Comparison of ENCODE assay signal across 17 cellular contexts in genomic region chr7:53218730-53219504, GRCh38.
DNase-seq lines count a peak whose midpoint lies in the region; ATAC-seq, FAIRE-seq and TF ChIP-seq lines count a peak whose summit lies in the region.
"Had no signal": no experiment of that assay in that cellular context is flagged by ENCODE, and none has a peak within 500 bp of the region (broad histone marks: within the 10 kb centered on the region; RNA-seq: fewer than 3 reads in every experiment).

No MANE protein-coding gene starts in this region.

- TF ChIP-seq POLR2A in heart left ventricle (IDR thresholded peaks at IDR 0.05) = no peak
- TF ChIP-seq POLR2A in testis (IDR thresholded peaks at IDR 0.05) = no peak
- no peak for TF ChIP-seq POLR2A in GM12891 (IDR thresholded peaks at IDR 0.05; ENCODE audit: low read depth, low read length)

- H3K4me1 ChIP-seq in astrocyte (ENCODE audit: insufficient read depth, low read length) (no peaks in the 10 kb centered on the region), heart left ventricle (no peaks in the 10 kb centered on the region), mesodermal cell (ENCODE audit: control insufficient read depth, insufficient read depth, low read length, poor library complexity, severe bottlenecking) (no peaks in the 10 kb centered on the region), testis (no peaks in the 10 kb centered on the region), OCI-LY7 (ENCODE audit: insufficient read depth, low read length, poor library complexity, severe bottlenecking) (no peaks in the 10 kb centered on the region)
- H3K4me1 ChIP-seq: HAP-1 had no signal

- no peak overlapping the region for H3K27ac ChIP-seq in astrocyte (ENCODE audit: low read depth, low read length)
- H3K27ac ChIP-seq in heart left ventricle = peak overlapping the region in 1 of 12 donors; percentile 14
- H3K27ac ChIP-seq in mesodermal cell (ENCODE audit: low read depth, low read length, severe bottlenecking) = no peak overlapping the region
- no peak overlapping the region for H3K27ac ChIP-seq in testis
- H3K27ac ChIP-seq in OCI-LY7 (ENCODE audit: low read depth, low read length, poor library complexity, severe bottlenecking) = no peak overlapping the region

- intact Hi-C loops in heart left ventricle (cut with DNase I) = no loop called here
- intact Hi-C loops in testis (cut with DNase I; ENCODE audit: low total_unique reads) = no loop called here
- intact Hi-C loops in OCI-LY7 (cut with micrococcal nuclease; ENCODE audit: unreplicated experiment) = no loop called here

- POLR2A ChIA-PET in OCI-LY7 (lab: Charles Lee) = no interaction called here
- POLR2A ChIA-PET in naive thymus-derived CD8-positive, alpha-beta T cell (lab: Charles Lee) = no interaction called here

- H3K79me2 ChIP-seq in astrocyte (ENCODE audit: insufficient read depth, low read length) = no peaks in the 10 kb centered on the region
- H3K79me2 ChIP-seq in OCI-LY7 (ENCODE audit: insufficient read depth, low read depth, low read length) = no peaks in the 10 kb centered on the region

- H3K9me3 ChIP-seq in astrocyte (ENCODE audit: insufficient read depth, low read depth, low read length) (peaks cover 4% of the 10 kb centered on the region), heart left ventricle (peaks cover 0 to 24% (median 20%) of the 10 kb centered on the region in 12 donors), mesodermal cell (ENCODE audit: control insufficient read depth, low read length) (peaks cover 24% of the 10 kb centered on the region), testis (no peaks in the 10 kb centered on the region), OCI-LY7 (ENCODE audit: low read length) (peaks cover 5% of the 10 kb centered on the region; the same call in 1 of the 2 replicates)
- H3K9me3 ChIP-seq: HAP-1 had no signal

- peak overlapping the region; percentile 47 for H3K4me3 Mint-ChIP-seq in astrocyte (ENCODE audit: unreplicated experiment)
- H3K4me3 Mint-ChIP-seq in naive thymus-derived CD8-positive, alpha-beta T cell = no peak overlapping the region
- H3K4me3 Mint-ChIP-seq: activated naive CD8-positive, alpha-beta T cell; CD8-positive, alpha-beta memory T cell; immature natural killer cell had no signal

- CTCF ChIA-PET in OCI-LY7 (lab: Charles Lee; ENCODE audit: unreplicated experiment) = no interaction called here

- H3K4me1 Mint-ChIP-seq in astrocyte (ENCODE audit: low read depth, unreplicated experiment) = no peaks in the 10 kb centered on the region
- H3K4me1 Mint-ChIP-seq in naive thymus-derived CD8-positive, alpha-beta T cell = no peaks in the 10 kb centered on the region
- H3K4me1 Mint-ChIP-seq: CD8-positive, alpha-beta memory T cell; immature natural killer cell had no signal

- peaks cover 18% of the 10 kb centered on the region for H3K9me3 Mint-ChIP-seq in astrocyte (ENCODE audit: unreplicated experiment)
- H3K9me3 Mint-ChIP-seq in naive thymus-derived CD8-positive, alpha-beta T cell = peaks cover 8 to 54% (median 38%) of the 10 kb centered on the region in 9 donors

- H3K4me2 ChIP-seq in astrocyte (ENCODE audit: low read length) = peak overlapping the region; percentile 83
- no peak overlapping the region for H3K4me2 ChIP-seq in OCI-LY7 (ENCODE audit: low read length)

- no TSS peak for BruUV-seq in OCI-LY7 (replicated peaks; lab: Mats Ljungman, UMichigan)

- H3K36me3 ChIP-seq in astrocyte (ENCODE audit: insufficient read depth, low read length) = no peaks in the 10 kb centered on the region
- no peaks in the 10 kb centered on the region for H3K36me3 ChIP-seq in heart left ventricle
- no peaks in the 10 kb centered on the region for H3K36me3 ChIP-seq in mesodermal cell (ENCODE audit: control insufficient read depth, insufficient read depth, low read length)
- H3K36me3 ChIP-seq in testis (ENCODE audit: low read depth, missing control alignments) = no peaks in the 10 kb centered on the region
- no peaks in the 10 kb centered on the region for H3K36me3 ChIP-seq in OCI-LY7 (ENCODE audit: insufficient read depth, low read length)
- H3K36me3 ChIP-seq: HAP-1 had no signal

- H3K36me3 Mint-ChIP-seq in astrocyte (ENCODE audit: low read depth, unreplicated experiment) = peaks cover 4% of the 10 kb centered on the region
- peaks cover 0 to 25% (median 3%) of the 10 kb centered on the region in 3 donors for H3K36me3 Mint-ChIP-seq in naive thymus-derived CD8-positive, alpha-beta T cell
- H3K36me3 Mint-ChIP-seq: activated naive CD8-positive, alpha-beta T cell; CD8-positive, alpha-beta memory T cell had no signal

- TF ChIP-seq CTCF in astrocyte (IDR thresholded peaks at IDR 0.05; ENCODE audit: insufficient read depth, low read depth, low read length) = no peak
- TF ChIP-seq CTCF in heart left ventricle (IDR thresholded peaks at IDR 0.05) = peak in 1 of 12 donors; percentile 15
- TF ChIP-seq CTCF in testis (IDR thresholded peaks at IDR 0.05) = no peak
- TF ChIP-seq CTCF in OCI-LY7 (conservative IDR thresholded peaks at IDR 0.05; ENCODE audit: low read length) = no peak

- no peaks in the 10 kb centered on the region for H4K20me1 ChIP-seq in astrocyte (ENCODE audit: insufficient read depth, low read length)
- no peaks in the 10 kb centered on the region for H4K20me1 ChIP-seq in OCI-LY7 (ENCODE audit: insufficient read depth, low read length)

- H2AFZ ChIP-seq in astrocyte (ENCODE audit: low read depth, low read length) (peak overlapping the region; percentile 84), OCI-LY7 (ENCODE audit: low read length) (no peak overlapping the region)

- H3K9ac ChIP-seq in astrocyte (ENCODE audit: low read length) = peak overlapping the region; percentile 59

- H3K4me3 ChIP-seq in astrocyte (ENCODE audit: insufficient read depth, low read depth, low read length) (peak overlapping the region; percentile 63), heart left ventricle (peak overlapping the region in 11 of 12 donors; percentile 31 to 62 (median 46)), mesodermal cell (ENCODE audit: extremely low read depth, insufficient read depth, low read length, poor library complexity, severe bottlenecking) (peak overlapping the region; percentile 30), testis (peak overlapping the region; percentile 29 to 58), OCI-LY7 (ENCODE audit: low read depth, low read length, poor library complexity, severe bottlenecking) (no peak overlapping the region)
- H3K4me3 ChIP-seq: HAP-1 had no signal

- DNase-seq in astrocyte (ENCODE audit: low read depth) (no peak), heart left ventricle (peak in 4 of 5 donors; percentile 12 to 33 (median 26)), testis (peak; percentile 43), NCI-H524 treated with DMSO at 0.1 percent for 48 hours (lab: John Stamatoyannopoulos, UW) (no peak), OCI-LY7 (ENCODE audit: low spot score) (no peak), GM12891 (ENCODE audit: insufficient read length, low spot score) (no peak)
- no peak for DNase-seq in naive thymus-derived CD8-positive, alpha-beta T cell
- DNase-seq: activated CD4-positive, alpha-beta T cell treated with anti-CD3 and anti-CD28 coated beads, Interleukin-2, amount 50 U/mL, for 1 hour; CD8-positive, alpha-beta memory T cell; immature natural killer cell; KBM-7; NCI-H2029 treated with DMSO at 0.1 percent for 48 hours; T-helper 1 cell had no signal

- FAIRE-seq in astrocyte (lab: Jason Lieb, UNC) = no peak
- no peak for FAIRE-seq in GM12891 (lab: Jason Lieb, UNC)

- ATAC-seq in heart left ventricle = peak; percentile 32 to 82 (median 68)
- ATAC-seq in naive thymus-derived CD8-positive, alpha-beta T cell = no peak
- ATAC-seq: sciatic nerve had no signal

- H3K27me3 Mint-ChIP-seq in astrocyte (ENCODE audit: low read depth, unreplicated experiment) = no peaks in the 10 kb centered on the region
- no peaks in the 10 kb centered on the region for H3K27me3 Mint-ChIP-seq in naive thymus-derived CD8-positive, alpha-beta T cell
- H3K27me3 Mint-ChIP-seq: CD8-positive, alpha-beta memory T cell had no signal

- whole genome bisulfite sequencing in heart left ventricle, 4 donors = 6 to 20% (median 11%) methylated on average over 29 to 46 of the region's 46 CpGs
- WGBS in mesodermal cell (ENCODE audit: insufficient coverage in 2 of 2), 2 experiments = 37 to 41% methylated on average over 29 to 31 of the region's 46 CpGs
- 12 to 13% methylated on average over 31 to 45 of the region's 46 CpGs for WGBS in testis, 2 donors

- H3K27ac Mint-ChIP-seq in astrocyte (ENCODE audit: unreplicated experiment) = no peak overlapping the region
- no peak overlapping the region for H3K27ac Mint-ChIP-seq in naive thymus-derived CD8-positive, alpha-beta T cell
- H3K27ac Mint-ChIP-seq: activated naive CD8-positive, alpha-beta T cell; CD8-positive, alpha-beta memory T cell; immature natural killer cell had no signal

- H3K27me3 ChIP-seq in astrocyte (ENCODE audit: insufficient read depth, low read length) (no peaks in the 10 kb centered on the region), heart left ventricle (peaks cover 0 to 4% (median 0%) of the 10 kb centered on the region in 9 donors), testis (no peaks in the 10 kb centered on the region)

- no peaks in the 10 kb centered on the region for H3K9me2 ChIP-seq in OCI-LY7 (ENCODE audit: insufficient read depth, low read length)

TF ChIP-seq in GM12891, 5 proteins besides CTCF, POLR2A, EP300 and RAD21:
- no peak for TF ChIP-seq SPI1 (IDR thresholded peaks at IDR 0.05; ENCODE audit: low read depth, low read length)
- no peak for TF ChIP-seq POU2F2 (IDR thresholded peaks at IDR 0.05; ENCODE audit: low read depth, low read length)
- no peak for TF ChIP-seq PAX5 (IDR thresholded peaks at IDR 0.05; ENCODE audit: insufficient read depth, low read length, severe bottlenecking)
- no peak for TF ChIP-seq POLR2AphosphoS5 (IDR thresholded peaks at IDR 0.05; ENCODE audit: low read depth, low read length)
- no peak for TF ChIP-seq TAF1 (IDR thresholded peaks at IDR 0.05; ENCODE audit: low read depth, low read length)
TF ChIP-seq in GM12891: peak in this region for 0.

Comparison
In these comparisons a context has a peak if more than half of its experiments do, and no peak if none do; other contexts are left out.
1. DNase-seq: peak in heart left ventricle (4 of 5) and testis (single experiment); none in astrocyte (single experiment), NCI-H524 treated with DMSO at 0.1 percent for 48 hours (single experiment), OCI-LY7 (single experiment), naive thymus-derived CD8-positive, alpha-beta T cell (0 of 10) and GM12891 (single experiment).
2. ATAC-seq: peak in heart left ventricle (4 of 4); none in naive thymus-derived CD8-positive, alpha-beta T cell (0 of 2).